Comparison of ENCODE assay signal across 8 cellular contexts in genomic region chr6:20401403-20402180, GRCh38. TPM values are rescaled to one million over a fixed set of nuclear protein-coding genes. Genes with fewer than 3 reads are reported as not detected.
DNase-seq lines count a peak whose midpoint lies in the region; ATAC-seq, FAIRE-seq and TF ChIP-seq lines count a peak whose summit lies in the region.

Gene E2F3 (plus strand): TSS chr6:20401879. CDS start chr6:20402233, 354 bp downstream.

- H3K36me3 Mint-ChIP-seq in Calu3 (ENCODE audit: insufficient read depth, unreplicated experiment): peaks cover 57% of the 10 kb centered on the region

- H3K9ac ChIP-seq in HUES64 (ENCODE audit: low read depth, low read length): peak within 1 kb of the TSS; percentile 99
- peak within 1 kb of the TSS; percentile 92 for H3K9ac ChIP-seq in OCI-LY1 (ENCODE audit: low read length)

- H3K4me2 ChIP-seq in OCI-LY1 (ENCODE audit: low read length): peak within 1 kb of the TSS; percentile 95

- H3K27me3 Mint-ChIP-seq in Calu3 (ENCODE audit: unreplicated experiment): no peaks in the 10 kb centered on the region

- TF ChIP-seq CTCF in Calu3 (IDR thresholded peaks at IDR 0.05; ENCODE audit: unreplicated experiment) (no peak), OCI-LY1 (IDR thresholded peaks at IDR 0.05; ENCODE audit: low read length) (no peak)

- H3K27me3 ChIP-seq in HUES64 (ENCODE audit: insufficient read depth, low read length) (no peaks in the 10 kb centered on the region), OCI-LY1 (ENCODE audit: insufficient read depth, low read length) (no peaks in the 10 kb centered on the region)

- no peaks in the 10 kb centered on the region for H4K20me1 ChIP-seq in OCI-LY1 (ENCODE audit: insufficient read depth, low read length)

- H3K27ac Mint-ChIP-seq in Calu3 (ENCODE audit: unreplicated experiment): peak within 1 kb of the TSS; percentile 99

- peaks cover 11% of the 10 kb centered on the region for H3K4me1 Mint-ChIP-seq in Calu3 (ENCODE audit: low read depth, unreplicated experiment)

- no peaks in the 10 kb centered on the region for H3F3A ChIP-seq in OCI-LY1 (ENCODE audit: insufficient read depth, low read length)

- FAIRE-seq in endometrium (lab: Jason Lieb, UNC): peak; percentile 100

- peak within 1 kb of the TSS; percentile 90 for H3K4me3 Mint-ChIP-seq in Calu3 (ENCODE audit: low read depth, unreplicated experiment)

- BruUV-seq in Calu3 (replicated peaks; lab: Mats Ljungman, UMichigan): no TSS peak

- H3K4me1 ChIP-seq in HUES64 (ENCODE audit: insufficient read depth, low read length) (peaks cover 7% of the 10 kb centered on the region; the same call in 1 of the 2 replicates), OCI-LY1 (ENCODE audit: insufficient read depth, low read length, severe bottlenecking) (peaks cover 22% of the 10 kb centered on the region), mesodermal cell (ENCODE audit: control insufficient read depth, insufficient read depth, low read length, poor library complexity, severe bottlenecking) (no peaks in the 10 kb centered on the region)

- peak within 1 kb of the TSS; percentile 99 for H3K27ac ChIP-seq in HUES64 (ENCODE audit: low read depth, low read length)
- H3K27ac ChIP-seq in OCI-LY1 (ENCODE audit: low read depth, low read length, poor library complexity, severe bottlenecking): peak within 1 kb of the TSS; percentile 93
- peak within 1 kb of the TSS; percentile 99 for H3K27ac ChIP-seq in mesodermal cell (ENCODE audit: low read depth, low read length, severe bottlenecking)

- DNase-seq in Calu3: peak; percentile 100
- peak; percentile 97 for DNase-seq in activated CD8-positive, alpha-beta memory T cell treated with anti-CD3 and anti-CD28 coated beads, Interleukin-2, amount 50 U/mL, for 4 hours
- peak; percentile 97 to 100 for DNase-seq in stimulated activated CD8-positive, alpha-beta memory T cell treated with anti-CD3 and anti-CD28 coated beads, Interleukin-15, amount 100 ng/mL, for 4 hours (ENCODE audit: low read depth in 2 of 2)

- H3K79me2 ChIP-seq in OCI-LY1 (ENCODE audit: insufficient read depth, low read length): peaks cover 16% of the 10 kb centered on the region

- peaks cover 11% of the 10 kb centered on the region for H3K36me3 ChIP-seq in HUES64 (ENCODE audit: insufficient read depth, low read length)
- H3K36me3 ChIP-seq in OCI-LY1 (ENCODE audit: insufficient read depth, low read length): peaks cover 11% of the 10 kb centered on the region
- peaks cover 14% of the 10 kb centered on the region for H3K36me3 ChIP-seq in mesodermal cell (ENCODE audit: control insufficient read depth, insufficient read depth, low read length)

- H3K9me3 Mint-ChIP-seq in Calu3 (ENCODE audit: low read depth, unreplicated experiment): no peaks in the 10 kb centered on the region

- H2AFZ ChIP-seq in OCI-LY1 (ENCODE audit: low read length): peak within 1 kb of the TSS; percentile 36

- intact Hi-C loops in Calu3 (cut with micrococcal nuclease; ENCODE audit: unreplicated experiment): loop anchor here (1.0 to 5.0 kb wide), 3 partner anchors 110 to 309 kb away; partner anchors contain the start of gene MBOAT1

- H3K4me3 ChIP-seq in HUES64 (ENCODE audit: low read length): peak within 1 kb of the TSS; percentile 69
- peak within 1 kb of the TSS; percentile 74 for H3K4me3 ChIP-seq in OCI-LY1 (ENCODE audit: low read depth, low read length, poor library complexity, severe bottlenecking)
- H3K4me3 ChIP-seq in mesodermal cell (ENCODE audit: extremely low read depth, insufficient read depth, low read length, poor library complexity, severe bottlenecking): peak within 1 kb of the TSS; percentile 88

- ATAC-seq in GM21447 (IDR thresholded peaks at IDR 0.05; ENCODE audit: unreplicated experiment): peak; percentile 81

- no peaks in the 10 kb centered on the region for H3K9me2 ChIP-seq in OCI-LY1 (ENCODE audit: low read depth, low read length)

- under 1% methylated on average over 52 of the region's 57 CpGs for WGBS in HUES64
- WGBS in mesodermal cell (ENCODE audit: insufficient coverage in 2 of 2), 2 experiments: 0% methylated on average over 27 to 29 of the region's 57 CpGs

- CTCF ChIA-PET in Calu3 (lab: Charles Lee): interaction anchor here (0.7 to 3.0 kb wide), 9 partner anchors 20 to 298 kb away, joined by 3 to 13 read pairs (median 5); no protein-coding TSS in a partner anchor

- no peaks in the 10 kb centered on the region for H3K9me3 ChIP-seq in HUES64 (ENCODE audit: insufficient read depth, low read depth, low read length)
- no peaks in the 10 kb centered on the region for H3K9me3 ChIP-seq in OCI-LY1 (ENCODE audit: low read length)
- no peaks in the 10 kb centered on the region for H3K9me3 ChIP-seq in mesodermal cell (ENCODE audit: control insufficient read depth, low read length)

RNA-seq across cellular contexts. Expression of gene E2F3, which starts in this region (rescaled TPM):
- total RNA-seq in Calu3 (2022): 69.1 and 69.8 TPM in 2 replicates
- polyA plus RNA-seq in HUES64 (2013, experiment 1 of 2): 30.3 TPM
- polyA plus RNA-seq in HUES64 (2013, experiment 2 of 2): 26.4 TPM
- polyA plus RNA-seq in mesodermal cell (2013, experiment 1 of 2): 16.8 TPM
- polyA plus RNA-seq in mesodermal cell (2013, experiment 2 of 2): 16.4 TPM

Comparison
In these comparisons a context has a peak if more than half of its experiments do, and no peak if none do; other contexts are left out.
1. Peak in every context shown above with its lines: DNase-seq, ATAC-seq, H3K4me3 ChIP-seq and H3K27ac ChIP-seq.